Comparison of ENCODE assay signal across 9 cellular contexts in genomic region chr3:86937306-86937791, GRCh38. TPM values are rescaled to one million over a fixed set of nuclear protein-coding genes. Genes with fewer than 3 reads are reported as not detected.
DNase-seq lines count a peak whose midpoint lies in the region; ATAC-seq and TF ChIP-seq lines count a peak whose summit lies in the region.
"Had no signal": no experiment of that assay in that cellular context is flagged by ENCODE, and none has a peak within 500 bp of the region (broad histone marks: within the 10 kb centered on the region; RNA-seq: fewer than 3 reads in every experiment).

No MANE protein-coding gene starts in this region.

- peak overlapping the region in 2 of 3 experiments; percentile 52 to 57 for H3K27ac Mint-ChIP-seq in nephron

- H3K4me3 ChIP-seq in AG04450 (ENCODE audit: low read depth, low read length) (no peak overlapping the region), adipocyte (ENCODE audit: low read length) (peak overlapping the region; percentile 45)

- TF ChIP-seq CTCF in AG04450 (IDR thresholded peaks at IDR 0.05; ENCODE audit: low read depth, low read length) (no peak), foreskin keratinocyte (conservative IDR thresholded peaks at IDR 0.05) (no peak), nephron (IDR thresholded peaks at IDR 0.05; ENCODE audit: unreplicated experiment in 3 of 3) (no peak)

- H3K36me3 Mint-ChIP-seq in nephron (ENCODE audit: low read depth), result no peaks in the 10 kb centered on the region

- peaks cover 20% of the 10 kb centered on the region for H3K36me3 ChIP-seq in adipocyte (ENCODE audit: control insufficient read depth, insufficient read depth, low read length, severe bottlenecking)

- DNase-seq in AG04450 (ENCODE audit: low read depth, low spot score), result peak; percentile 84
- peak; percentile 85 for DNase-seq in adipocyte (ENCODE audit: low read depth)
- DNase-seq in foreskin keratinocyte, result peak; percentile 82 to 93
- no peak for DNase-seq in NCI-H128 (lab: John Stamatoyannopoulos, UW; ENCODE audit: unreplicated experiment)
- no peak for DNase-seq in midbrain (lab: John Stamatoyannopoulos, UW)
- no peak for DNase-seq in NCI-H748 (lab: John Stamatoyannopoulos, UW; ENCODE audit: unreplicated experiment)
- DNase-seq: activated effector memory CD4-positive, alpha-beta T cell treated with Interleukin-2 at 50 U/mL for 16 hours had no signal

- no peak overlapping the region for H3K4me3 Mint-ChIP-seq in nephron

- H3K4me1 ChIP-seq in adipocyte (ENCODE audit: control insufficient read depth, insufficient read depth, low read length) (peaks cover 47% of the 10 kb centered on the region), foreskin keratinocyte (peaks cover 14% of the 10 kb centered on the region)

- H3K9ac ChIP-seq in adipocyte (ENCODE audit: low read length), result peak overlapping the region; percentile 77

- H3K9me3 ChIP-seq in AG04450 (ENCODE audit: control insufficient read depth, insufficient read depth, low read length) (no peaks in the 10 kb centered on the region), adipocyte (ENCODE audit: control insufficient read depth, low read length) (no peaks in the 10 kb centered on the region)

- CTCF ChIA-PET in AG04450 (lab: Charles Lee), result interaction anchor here (1.3 kb wide), 1 partner anchor 69 kb away, joined by 3 read pairs; no protein-coding TSS in a partner anchor

- no peaks in the 10 kb centered on the region for H3K27me3 Mint-ChIP-seq in nephron (ENCODE audit: low read depth)

- H3K27me3 ChIP-seq in AG04450 (ENCODE audit: control insufficient read depth, insufficient read depth, low read length), result no peaks in the 10 kb centered on the region
- H3K27me3 ChIP-seq in adipocyte (replicated peaks; ENCODE audit: control insufficient read depth, insufficient read depth, low read length), result no peaks in the 10 kb centered on the region
- H3K27me3 ChIP-seq in foreskin keratinocyte, result no peaks in the 10 kb centered on the region

- ATAC-seq in foreskin keratinocyte, result peak; percentile 99
- ATAC-seq in HG03520 (IDR thresholded peaks at IDR 0.05; ENCODE audit: unreplicated experiment), result no peak

- POLR2A ChIA-PET in AG04450 (lab: Yijun Ruan, JAX), result interaction anchor here (0.5 to 2.6 kb wide), 14 partner anchors 8 to 152 kb away, joined by 3 to 18 read pairs (median 5); partner anchors contain the start of gene VGLL3

- peaks cover 2% of the 10 kb centered on the region for H3K9me3 Mint-ChIP-seq in nephron

- H3K4me1 Mint-ChIP-seq in nephron, result peaks cover 54% of the 10 kb centered on the region

- H3K27ac ChIP-seq in AG04450 (ENCODE audit: low read depth, low read length), result peak overlapping the region; percentile 88
- peak overlapping the region; percentile 18 for H3K27ac ChIP-seq in foreskin keratinocyte

RNA-seq across cellular contexts. Expression of gene VGLL3, which starts 53.6 kb away (rescaled TPM):
- polyA plus RNA-seq in AG04450 (2011; rRNA removed) (27.2 and 28.3 TPM in 2 replicates), foreskin keratinocyte (0.11 and 0.18 TPM in 2 replicates)
- polyA minus RNA-seq in AG04450 (2011; rRNA and poly(A)+ RNA removed), result 75.7 and 76.5 TPM in 2 replicates
- 1.3 and 1.8 TPM in 2 replicates for total RNA-seq in foreskin keratinocyte

Comparison
In these comparisons a context has a peak if more than half of its experiments do, and no peak if none do; other contexts are left out.
1. DNase-seq: peak in AG04450 (single experiment), adipocyte (single experiment) and foreskin keratinocyte (2 of 2); none in NCI-H128 (single experiment), midbrain (single experiment) and NCI-H748 (single experiment).
2. RNA of gene VGLL3, which starts 53.6 kb away (polyA plus RNA-seq): 27.2 to 28.3 TPM in AG04450; 0.11 to 0.18 TPM in foreskin keratinocyte; every median in the first group is over 10 times any median in the second.